23 cellular contexts compared by ENCODE assay signal in genomic region chr9:137881591-137882505, GRCh38. TPM values are rescaled to one million over a fixed set of nuclear protein-coding genes. Genes with fewer than 3 reads are reported as not detected.
A peak's percentile ranks its signal among the peaks of the same experiment; 100 is the strongest.
DNase-seq lines count a peak whose midpoint lies in the region; ATAC-seq and TF ChIP-seq lines count a peak whose summit lies in the region.
"Had no signal": no experiment of that assay in that cellular context is flagged by ENCODE, and none has a peak within 500 bp of the region (broad histone marks: within the 10 kb centered on the region; RNA-seq: fewer than 3 reads in every experiment).

No MANE protein-coding gene starts in this region.

- no peaks in the 10 kb centered on the region for H4K20me1 ChIP-seq in osteoblast (ENCODE audit: insufficient read depth, low read length)

- H3K36me3 ChIP-seq in breast epithelium (no peaks in the 10 kb centered on the region), osteoblast (ENCODE audit: insufficient read depth, low read length) (no peaks in the 10 kb centered on the region)

- no peak for TF ChIP-seq CTCF in breast epithelium (IDR thresholded peaks at IDR 0.05)
- no peak for TF ChIP-seq CTCF in brain (conservative IDR thresholded peaks at IDR 0.05)
- TF ChIP-seq CTCF in osteoblast (IDR thresholded peaks at IDR 0.05; ENCODE audit: extremely low read depth, low read depth, low read length): no peak

- H3K4me3 ChIP-seq in breast epithelium (no peak overlapping the region), osteoblast (ENCODE audit: insufficient read depth, low read length) (no peak overlapping the region)

- H3K9me3 Mint-ChIP-seq in brain: no peaks in the 10 kb centered on the region
- H3K9me3 Mint-ChIP-seq: CD4-positive, alpha-beta T cell; HFFc6 had no signal

- no peak overlapping the region for H3K4me2 ChIP-seq in osteoblast (ENCODE audit: insufficient read depth, low read length)

- peaks cover 0 to 4% of the 10 kb centered on the region in 2 donors for H3K4me1 ChIP-seq in breast epithelium
- H3K4me1 ChIP-seq in osteoblast (ENCODE audit: insufficient read depth, low read length): no peaks in the 10 kb centered on the region
- H3K4me1 ChIP-seq: Caco-2 had no signal

- no peak overlapping the region for H2AFZ ChIP-seq in osteoblast (ENCODE audit: low read length)

- H3K9me3 ChIP-seq in breast epithelium: no peaks in the 10 kb centered on the region
- no peaks in the 10 kb centered on the region for H3K9me3 ChIP-seq in osteoblast (ENCODE audit: low read depth, low read length)
- H3K9me3 ChIP-seq: Caco-2 had no signal

- peak overlapping the region in 3 of 5 experiments; percentile 16 to 55 (median 32) for H3K4me3 Mint-ChIP-seq in brain
- H3K4me3 Mint-ChIP-seq: CD4-positive, alpha-beta T cell; HFFc6 had no signal

- no peak for ATAC-seq in HG03457 (IDR thresholded peaks at IDR 0.05; ENCODE audit: unreplicated experiment)

- intact Hi-C loops in breast epithelium (cut with DNase I; ENCODE audit: low total_unique reads): no loop called here

- no peaks in the 10 kb centered on the region for H3K79me2 ChIP-seq in osteoblast (ENCODE audit: insufficient read depth, low read length)

- DNase-seq in T47D (ENCODE audit: low read depth in 1 of 2, low spot score in 1 of 2): peak; percentile 41 to 62
- no peak for DNase-seq in breast epithelium (ENCODE audit: low spot score in 2 of 2)
- peak; percentile 10 for DNase-seq in NCI-H2107 treated with DMSO at 0.1 percent for 48 hours (lab: John Stamatoyannopoulos, UW; ENCODE audit: unreplicated experiment)
- DNase-seq in osteoblast (ENCODE audit: insufficient read length, low spot score, missing footprints): peak; percentile 84
- DNase-seq in NCI-H510A treated with DMSO at 0.1 percent for 48 hours (lab: John Stamatoyannopoulos, UW): no peak
- no peak for DNase-seq in DMS114 treated with DMSO at 0.1 percent for 48 hours (lab: John Stamatoyannopoulos, UW; ENCODE audit: unreplicated experiment)
- DNase-seq: Caco-2; CD4-positive, alpha-beta T cell; HFFc6; NCI-H1048; NCI-H1436; NCI-H1930; NCI-H774; OCI-M1; SHP77 treated with DMSO at 0.1 percent for 48 hours had no signal

- H3K4me1 Mint-ChIP-seq in brain: peaks cover 6% of the 10 kb centered on the region

- no peak for TF ChIP-seq POLR2A in breast epithelium (IDR thresholded peaks at IDR 0.05)

- H3K27ac Mint-ChIP-seq in brain: peak overlapping the region in 1 of 5 experiments; percentile 50
- H3K27ac Mint-ChIP-seq: CD4-positive, alpha-beta T cell; HFFc6 had no signal

- in situ Hi-C loops in T47D (cut with HindIII; ENCODE audit: low pct_unique_long_range_greater_than_20kb, low sequenced_read_pairs): no loop called here

- H3K27ac ChIP-seq in breast epithelium (no peak overlapping the region), osteoblast (ENCODE audit: low read depth, low read length) (no peak overlapping the region)

- H3K27me3 ChIP-seq in breast epithelium: peaks cover 0 to 36% of the 10 kb centered on the region in 2 donors
- peaks cover 7% of the 10 kb centered on the region for H3K27me3 ChIP-seq in osteoblast (ENCODE audit: insufficient read depth, low read length)

- H3K36me3 Mint-ChIP-seq in brain: peaks cover 6% of the 10 kb centered on the region

- peaks cover 10% of the 10 kb centered on the region for H3K27me3 Mint-ChIP-seq in brain

RNA-seq across cellular contexts. Expression of gene CACNA1B, which starts 4.3 kb away (rescaled TPM):
- total RNA-seq in breast epithelium: under 1 TPM in 1 of 3 donors, not detected in 2; under 0.01 TPM
- 13.6 TPM for polyA plus RNA-seq in brain (ENCODE audit: insufficient read depth, low read depth, low replicate concordance)
- total RNA-seq in osteoblast: under 0.01 TPM in 2 replicates
- total RNA-seq: A172; CD4-positive, alpha-beta T cell; H4; HFFc6; HT-29; MCF 10A; NCI-H460; RPMI7951 had no signal

Comparison
In these comparisons a context has a peak if more than half of its experiments do, and no peak if none do; other contexts are left out.
1. DNase-seq: peak in T47D (2 of 2), NCI-H2107 treated with DMSO at 0.1 percent for 48 hours (single experiment) and osteoblast (single experiment); none in breast epithelium (0 of 2), NCI-H510A treated with DMSO at 0.1 percent for 48 hours (single experiment) and DMS114 treated with DMSO at 0.1 percent for 48 hours (single experiment).